Comparison of ENCODE assay signal across 17 cellular contexts in genomic region chr10:3473271-3473670, GRCh38.
DNase-seq lines count a peak whose midpoint lies in the region; ATAC-seq and TF ChIP-seq lines count a peak whose summit lies in the region.
"Had no signal": no experiment of that assay in that cellular context is flagged by ENCODE, and none has a peak within 500 bp of the region (broad histone marks: within the 10 kb centered on the region; RNA-seq: fewer than 3 reads in every experiment).

No MANE protein-coding gene starts in this region.

- H3K36me3 Mint-ChIP-seq in activated CD4-positive, alpha-beta memory T cell treated with anti-CD3 and anti-CD28 coated beads for 36 hours: no peaks in the 10 kb centered on the region
- H3K36me3 Mint-ChIP-seq in activated CD4-positive, alpha-beta memory T cell treated with anti-CD3 and anti-CD28 coated beads, Interleukin-2, amount 10 ng/mL, durations not matched to agents 7 days and 5 days (ENCODE audit: low read depth): no peaks in the 10 kb centered on the region

- H3K9ac ChIP-seq in colonic mucosa (ENCODE audit: low read depth in 2 of 2, low read length in 2 of 2): peak overlapping the region in 1 of 2 donors; percentile 74
- H3K9ac ChIP-seq: parathyroid adenoma, SK-N-SH had no signal

- H3K4me3 Mint-ChIP-seq in activated CD4-positive, alpha-beta memory T cell treated with anti-CD3 and anti-CD28 coated beads for 36 hours: no peak overlapping the region
- no peak overlapping the region for H3K4me3 Mint-ChIP-seq in activated CD4-positive, alpha-beta memory T cell treated with anti-CD3 and anti-CD28 coated beads, Interleukin-2, amount 10 ng/mL, durations not matched to agents 7 days and 5 days
- H3K4me3 Mint-ChIP-seq: GM23338 had no signal

- H3K36me3 ChIP-seq in colonic mucosa (no peaks in the 10 kb centered on the region), muscle layer of duodenum (ENCODE audit: control insufficient read depth in 1 of 2, insufficient read depth in 2 of 2, low read length in 2 of 2) (peaks cover 0 to 7% of the 10 kb centered on the region in 2 donors), tibial nerve (no peaks in the 10 kb centered on the region), HAP-1 (replicated peaks) (no peaks in the 10 kb centered on the region)

- CTCF ChIA-PET in activated CD4-positive, alpha-beta memory T cell treated with anti-CD3 and anti-CD28 coated beads for 36 hours (lab: Charles Lee): no interaction called here
- CTCF ChIA-PET in activated CD4-positive, alpha-beta memory T cell treated with anti-CD3 and anti-CD28 coated beads, Interleukin-2, amount 10 ng/mL, durations not matched to agents 7 days and 5 days (lab: Charles Lee): no interaction called here

- H3K4me1 Mint-ChIP-seq in activated CD4-positive, alpha-beta memory T cell treated with anti-CD3 and anti-CD28 coated beads for 36 hours (ENCODE audit: low read depth): peaks cover 44% of the 10 kb centered on the region
- peaks cover 50% of the 10 kb centered on the region for H3K4me1 Mint-ChIP-seq in activated CD4-positive, alpha-beta memory T cell treated with anti-CD3 and anti-CD28 coated beads, Interleukin-2, amount 10 ng/mL, durations not matched to agents 7 days and 5 days

- TF ChIP-seq EP300 in tibial nerve (IDR thresholded peaks at IDR 0.05): no peak

- no peak overlapping the region for H3K27ac Mint-ChIP-seq in activated CD4-positive, alpha-beta memory T cell treated with anti-CD3 and anti-CD28 coated beads for 36 hours
- no peak overlapping the region for H3K27ac Mint-ChIP-seq in activated CD4-positive, alpha-beta memory T cell treated with anti-CD3 and anti-CD28 coated beads, Interleukin-2, amount 10 ng/mL, durations not matched to agents 7 days and 5 days
- H3K27ac Mint-ChIP-seq: GM23338 had no signal

- H3K27ac ChIP-seq in colonic mucosa (peak overlapping the region; percentile 83), muscle layer of duodenum (ENCODE audit: low read length) (peak overlapping the region; percentile 91), tibial nerve (peak overlapping the region; percentile 56 to 98 (median 92))

- peak; percentile 33 for DNase-seq in activated CD4-positive, alpha-beta memory T cell treated with anti-CD3 and anti-CD28 coated beads for 36 hours
- DNase-seq in activated CD4-positive, alpha-beta memory T cell treated with anti-CD3 and anti-CD28 coated beads, Interleukin-2, amount 10 ng/mL, durations not matched to agents 7 days and 5 days: no peak
- DNase-seq in colonic mucosa (no peak), tibial nerve (ENCODE audit: low spot score in 2 of 2) (no peak), HAP-1 (ENCODE audit: low spot score in 2 of 2) (no peak)
- DNase-seq: 8988T; activated CD4-positive, alpha-beta T cell treated with anti-CD3 and anti-CD28 coated beads for 1 hour; activated effector memory CD4-positive, alpha-beta T cell treated with anti-CD3 and anti-CD28 coated beads, Interleukin-2, amount 50 U/mL, for 16 hours; foreskin melanocyte; NCI-H1436 treated with DMSO at 0.1 percent for 48 hours; NCI-H82; SK-N-SH had no signal

- H3K27me3 ChIP-seq in colonic mucosa (no peaks in the 10 kb centered on the region), muscle layer of duodenum (ENCODE audit: low read depth, low read length) (no peaks in the 10 kb centered on the region), tibial nerve (no peaks in the 10 kb centered on the region), HAP-1 (ENCODE audit: low read depth) (no peaks in the 10 kb centered on the region)

- H3K9me3 Mint-ChIP-seq in activated CD4-positive, alpha-beta memory T cell treated with anti-CD3 and anti-CD28 coated beads for 36 hours: no peaks in the 10 kb centered on the region
- H3K9me3 Mint-ChIP-seq in activated CD4-positive, alpha-beta memory T cell treated with anti-CD3 and anti-CD28 coated beads, Interleukin-2, amount 10 ng/mL, durations not matched to agents 7 days and 5 days: no peaks in the 10 kb centered on the region
- H3K9me3 Mint-ChIP-seq: GM23338 had no signal

- H3K4me3 ChIP-seq in colonic mucosa (no peak overlapping the region), muscle layer of duodenum (ENCODE audit: low read depth in 1 of 2, low read length in 2 of 2) (no peak overlapping the region), tibial nerve (no peak overlapping the region), HAP-1 (no peak overlapping the region)
- H3K4me3 ChIP-seq: GM23338 had no signal

- H3K4me1 ChIP-seq in colonic mucosa (no peaks in the 10 kb centered on the region), muscle layer of duodenum (ENCODE audit: control insufficient read depth in 1 of 2, insufficient read depth in 2 of 2, low read length in 2 of 2) (peaks cover 8 to 13% of the 10 kb centered on the region in 2 donors), tibial nerve (peaks cover 3 to 63% (median 26%) of the 10 kb centered on the region in 4 donors), HAP-1 (no peaks in the 10 kb centered on the region)
- H3K4me1 ChIP-seq: parathyroid adenoma had no signal

- H3K27me3 Mint-ChIP-seq in activated CD4-positive, alpha-beta memory T cell treated with anti-CD3 and anti-CD28 coated beads for 36 hours: peaks cover 4% of the 10 kb centered on the region
- H3K27me3 Mint-ChIP-seq in activated CD4-positive, alpha-beta memory T cell treated with anti-CD3 and anti-CD28 coated beads, Interleukin-2, amount 10 ng/mL, durations not matched to agents 7 days and 5 days: peaks cover 9% of the 10 kb centered on the region

- intact Hi-C loops in activated CD4-positive, alpha-beta memory T cell treated with anti-CD3 and anti-CD28 coated beads for 36 hours (cut with micrococcal nuclease): no loop called here
- intact Hi-C loops in colonic mucosa (cut with DNase I): no loop called here

- no peaks in the 10 kb centered on the region for H3K9me3 ChIP-seq in colonic mucosa
- no peaks in the 10 kb centered on the region for H3K9me3 ChIP-seq in muscle layer of duodenum (ENCODE audit: control insufficient read depth in 1 of 2, low read length in 2 of 2)
- no peaks in the 10 kb centered on the region for H3K9me3 ChIP-seq in tibial nerve
- no peaks in the 10 kb centered on the region for H3K9me3 ChIP-seq in HAP-1
- H3K9me3 ChIP-seq: SK-N-SH had no signal

- TF ChIP-seq POLR2A in tibial nerve (IDR thresholded peaks at IDR 0.05): no peak

- TF ChIP-seq CTCF in colonic mucosa (IDR thresholded peaks at IDR 0.05) (no peak), tibial nerve (IDR thresholded peaks at IDR 0.05) (no peak)

- WGBS in tibial nerve, 2 donors: 94 to 95% methylated on average over 9 of the region's 9 CpGs

- POLR2A ChIA-PET in activated CD4-positive, alpha-beta memory T cell treated with anti-CD3 and anti-CD28 coated beads for 36 hours (lab: Charles Lee): no interaction called here
- POLR2A ChIA-PET in activated CD4-positive, alpha-beta memory T cell treated with anti-CD3 and anti-CD28 coated beads, Interleukin-2, amount 10 ng/mL, durations not matched to agents 7 days and 5 days (lab: Charles Lee): interaction anchor here (1.1 to 1.4 kb wide), 4 partner anchors 14 to 309 kb away, joined by 3 to 12 read pairs (median 4); partner anchors contain the start of gene PITRM1

- in situ Hi-C loops in HAP-1 (cut with MboI; ENCODE audit: low sequenced_read_pairs): no loop called here

- ATAC-seq in GM21619 (IDR thresholded peaks at IDR 0.05; ENCODE audit: unreplicated experiment) (no peak), GM18517 (IDR thresholded peaks at IDR 0.05; ENCODE audit: unreplicated experiment) (no peak)
- ATAC-seq: GM23338 had no signal
